Comparison of ENCODE assay signal across 8 cellular contexts in genomic region chr4:73311428-73311827, GRCh38. TPM values are rescaled to one million over a fixed set of nuclear protein-coding genes. Genes with fewer than 3 reads are reported as not detected.
DNase-seq lines count a peak whose midpoint lies in the region; ATAC-seq and TF ChIP-seq lines count a peak whose summit lies in the region.

No MANE protein-coding gene starts in this region.

- ATAC-seq in HG02970 (IDR thresholded peaks at IDR 0.05; ENCODE audit: low FRiP score, unreplicated experiment) = no peak

- DNase-seq in DMS114 treated with DMSO at 0.1 percent for 48 hours (lab: John Stamatoyannopoulos, UW; ENCODE audit: unreplicated experiment) (peak; percentile 4), LNCaP clone FGC (ENCODE audit: low read depth) (peak; percentile 23), astrocyte of the hippocampus (ENCODE audit: low read depth, low spot score) (peak; percentile 17), mesothelial cell of epicardium (ENCODE audit: low spot score in 2 of 2, unreplicated experiment in 2 of 2) (no peak), SIG-M5 (lab: John Stamatoyannopoulos, UW) (no peak), ovary (no peak), spleen (no peak)

- H3K4me3 ChIP-seq in LNCaP clone FGC (ENCODE audit: low read depth, low read length) = no peak overlapping the region
- no peak overlapping the region for H3K4me3 ChIP-seq in ovary
- H3K4me3 ChIP-seq in spleen = no peak overlapping the region

- TF ChIP-seq CTCF in LNCaP clone FGC (IDR thresholded peaks at IDR 0.05; ENCODE audit: control insufficient read depth, extremely low read depth, insufficient read depth) (peak; percentile 32; the same call in 1 of the 2 replicates), mesothelial cell of epicardium (IDR thresholded peaks at IDR 0.05; ENCODE audit: unreplicated experiment) (peak; percentile 60), ovary (IDR thresholded peaks at IDR 0.05) (no peak), spleen (IDR thresholded peaks at IDR 0.05 in 8 of 11, conservative IDR thresholded peaks at IDR 0.05 in 3 of 11) (peak in 5 of 11 experiments; percentile 7 to 32 (median 26))

- no peak overlapping the region for H3K27ac ChIP-seq in ovary
- H3K27ac ChIP-seq in spleen = no peak overlapping the region

- intact Hi-C loops in ovary (cut with DNase I) (loop anchor here in 1 of 4 donors (10.0 kb wide), 1 partner anchor 343 kb away; no protein-coding TSS in a partner anchor), spleen (cut with DNase I; ENCODE audit: low total_unique reads) (no loop called here)

- TF ChIP-seq POLR2A in ovary (IDR thresholded peaks at IDR 0.05) (no peak), spleen (IDR thresholded peaks at IDR 0.05) (no peak)

- H3K27me3 Mint-ChIP-seq in mesothelial cell of epicardium (ENCODE audit: low read depth) = no peaks in the 10 kb centered on the region

- TF ChIP-seq EP300 in ovary (IDR thresholded peaks at IDR 0.05) = no peak

- H3K36me3 ChIP-seq in ovary = no peaks in the 10 kb centered on the region
- H3K36me3 ChIP-seq in spleen = no peaks in the 10 kb centered on the region

- no peaks in the 10 kb centered on the region for H3K36me3 Mint-ChIP-seq in mesothelial cell of epicardium

- peaks cover 4% of the 10 kb centered on the region for H3K4me1 Mint-ChIP-seq in mesothelial cell of epicardium

- H3K9me3 ChIP-seq in ovary (no peaks in the 10 kb centered on the region), spleen (no peaks in the 10 kb centered on the region)

- H3K4me3 Mint-ChIP-seq in mesothelial cell of epicardium = no peak overlapping the region

- no peaks in the 10 kb centered on the region for H3K9me3 Mint-ChIP-seq in mesothelial cell of epicardium

- H3K27me3 ChIP-seq in ovary (no peaks in the 10 kb centered on the region), spleen (replicated peaks in 1 of 7) (no peaks in the 10 kb centered on the region)

- H3K27ac Mint-ChIP-seq in mesothelial cell of epicardium = no peak overlapping the region

- no peaks in the 10 kb centered on the region for H3K4me1 ChIP-seq in ovary (ENCODE audit: insufficient read depth)
- H3K4me1 ChIP-seq in spleen = peaks cover 0 to 3% (median 0%) of the 10 kb centered on the region in 6 donors

RNA-seq across cellular contexts. Expression of gene ANKRD17, which starts 52.8 kb away (rescaled TPM):
- total RNA-seq in mesothelial cell of epicardium = 92.5 to 93.0 TPM (median 92.7 TPM) in 3 replicates
- total RNA-seq in ovary = 10 to 100 TPM; 23.0 to 59.7 (median 49.7) TPM
- polyA plus RNA-seq in ovary = 10 to 100 TPM; 13.2 to 36.9 TPM
- 10 to 100 TPM; 53.1 to 71.5 (median 63.3) TPM for total RNA-seq in spleen
- 1 to 10 TPM; 7.1 to 8.0 (median 7.4) TPM for polyA plus RNA-seq in spleen

Comparison
In these comparisons a context has a peak if more than half of its experiments do, and no peak if none do; other contexts are left out.
1. DNase-seq: peak in DMS114 treated with DMSO at 0.1 percent for 48 hours (single experiment), LNCaP clone FGC (single experiment) and astrocyte of the hippocampus (single experiment); none in mesothelial cell of epicardium (0 of 2), SIG-M5 (single experiment), ovary (0 of 5) and spleen (single experiment).
2. CTCF ChIP-seq: peak in LNCaP clone FGC (single experiment) and mesothelial cell of epicardium (single experiment); none in ovary (0 of 3).